ENCODE assay signal across 8 cellular contexts in the genomic region with DNA sequence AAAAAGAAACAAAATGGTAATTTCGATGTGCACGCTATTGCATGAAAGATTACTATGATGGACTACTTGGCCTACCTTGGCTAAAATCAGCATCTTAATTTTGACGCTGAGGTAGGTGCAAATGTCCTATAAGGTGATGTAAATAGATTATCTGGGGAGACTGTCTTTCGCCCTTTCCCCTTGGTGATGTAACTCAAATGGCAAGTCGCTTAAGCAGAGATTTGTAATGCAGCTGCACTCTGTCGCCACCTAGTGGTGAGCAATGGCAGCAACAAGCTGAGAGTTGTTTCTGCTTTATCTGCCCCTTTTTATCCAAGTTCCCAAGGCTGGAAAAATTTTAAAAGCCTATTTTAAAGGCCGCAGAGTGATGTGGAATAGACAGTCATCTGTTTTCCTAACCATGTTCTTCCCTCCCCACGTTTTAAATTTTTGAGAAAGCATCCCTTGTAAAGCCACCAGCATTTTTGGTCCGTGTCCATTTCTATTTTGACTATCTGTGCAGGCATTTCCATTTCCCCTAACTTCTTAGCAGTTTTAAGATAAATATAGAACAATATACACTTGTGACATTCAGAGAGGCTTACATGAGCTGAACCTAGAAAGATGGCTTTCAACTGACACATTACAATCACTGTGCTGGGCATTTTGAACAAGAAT.
DNase-seq lines count a peak whose midpoint lies in the region; ATAC-seq and TF ChIP-seq lines count a peak whose summit lies in the region.

No MANE protein-coding gene starts in this region.

- no peak overlapping the region for H3K4me3 Mint-ChIP-seq in naive thymus-derived CD8-positive, alpha-beta T cell
- no peak overlapping the region for H3K4me3 Mint-ChIP-seq in stimulated activated naive B cell treated with anti-CD40 and anti-IgM and Interleukin-4, amounts not matched to agents 10 μg/mL and 1 μg/mL and 100 μg/mL, for 72 hours

- H3K4me3 ChIP-seq in NT2/D1 (ENCODE audit: insufficient read length, low read depth): no peak overlapping the region
- H3K4me3 ChIP-seq in esophagus muscularis mucosa: no peak overlapping the region

- H3K9ac ChIP-seq in NT2/D1 (ENCODE audit: insufficient read length, low read depth): no peak overlapping the region

- no peak overlapping the region for H3K27ac Mint-ChIP-seq in naive thymus-derived CD8-positive, alpha-beta T cell
- no peak overlapping the region for H3K27ac Mint-ChIP-seq in stimulated activated naive B cell treated with anti-CD40 and anti-IgM and Interleukin-4, amounts not matched to agents 10 μg/mL and 1 μg/mL and 100 μg/mL, for 72 hours

- no peaks in the 10 kb centered on the region for H3K36me3 Mint-ChIP-seq in naive thymus-derived CD8-positive, alpha-beta T cell
- no peaks in the 10 kb centered on the region for H3K36me3 Mint-ChIP-seq in stimulated activated naive B cell treated with anti-CD40 and anti-IgM and Interleukin-4, amounts not matched to agents 10 μg/mL and 1 μg/mL and 100 μg/mL, for 72 hours

- peaks cover 2 to 49% (median 23%) of the 10 kb centered on the region in 5 donors for H3K27me3 Mint-ChIP-seq in naive thymus-derived CD8-positive, alpha-beta T cell
- peaks cover 22 to 30% of the 10 kb centered on the region in 2 donors for H3K27me3 Mint-ChIP-seq in stimulated activated naive B cell treated with anti-CD40 and anti-IgM and Interleukin-4, amounts not matched to agents 10 μg/mL and 1 μg/mL and 100 μg/mL, for 72 hours

- POLR2A ChIA-PET in naive thymus-derived CD8-positive, alpha-beta T cell (lab: Charles Lee): interaction anchor here (0.8 kb wide), 1 partner anchor 593 kb away, joined by 3 read pairs; a partner anchor contains a TSS

- H3K9me3 ChIP-seq in NT2/D1 (ENCODE audit: insufficient read depth, low read length) (no peaks in the 10 kb centered on the region), esophagus muscularis mucosa (no peaks in the 10 kb centered on the region)

- H3K4me1 ChIP-seq in NT2/D1 (ENCODE audit: insufficient read depth, insufficient read length) (no peaks in the 10 kb centered on the region), esophagus muscularis mucosa (peaks cover 15 to 43% (median 38%) of the 10 kb centered on the region in 4 donors)

- peak overlapping the region; percentile 60 to 73 (median 68) for H3K27ac ChIP-seq in esophagus muscularis mucosa (replicated peaks in 1 of 4)

- no peak for TF ChIP-seq POLR2A in esophagus muscularis mucosa (IDR thresholded peaks at IDR 0.05; ENCODE audit: low read depth)

- no peak for TF ChIP-seq EP300 in esophagus muscularis mucosa (IDR thresholded peaks at IDR 0.05)

- H3K36me3 ChIP-seq in NT2/D1 (ENCODE audit: insufficient read depth, insufficient read length, low read length) (no peaks in the 10 kb centered on the region), esophagus muscularis mucosa (peaks cover 0 to 10% (median 0%) of the 10 kb centered on the region in 4 donors)

- H3K27me3 ChIP-seq in NT2/D1 (ENCODE audit: insufficient read depth, insufficient read length) (no peaks in the 10 kb centered on the region), esophagus muscularis mucosa (no peaks in the 10 kb centered on the region)

- no peaks in the 10 kb centered on the region for H3K4me1 Mint-ChIP-seq in naive thymus-derived CD8-positive, alpha-beta T cell
- H3K4me1 Mint-ChIP-seq in stimulated activated naive B cell treated with anti-CD40 and anti-IgM and Interleukin-4, amounts not matched to agents 10 μg/mL and 1 μg/mL and 100 μg/mL, for 72 hours: no peaks in the 10 kb centered on the region

- WGBS in esophagus muscularis mucosa: 31% methylated on average over 9 of the region's 9 CpGs

- intact Hi-C loops in esophagus muscularis mucosa (cut with DNase I): loop anchor here (2.0 to 10.0 kb wide), 2 partner anchors 127 to 203 kb away; a partner anchor contains a TSS

- DNase-seq in AG08396 (ENCODE audit: low spot score) (peak; percentile 76), NT2/D1 (ENCODE audit: low read depth, low spot score) (peak; percentile 63), activated T-cell treated with anti-CD3 and anti-CD28 coated beads for 4 hours (peak; percentile 60), esophagus muscularis mucosa (ENCODE audit: extremely low spot score) (peak; percentile 95)
- DNase-seq in naive thymus-derived CD8-positive, alpha-beta T cell: peak; percentile 37 to 80 (median 60)
- peak; percentile 28 for DNase-seq in stimulated activated naive B cell treated with anti-CD40 and anti-IgM and Interleukin-4, amounts not matched to agents 10 μg/mL and 1 μg/mL and 100 μg/mL, for 72 hours

- ATAC-seq in GM18909 (IDR thresholded peaks at IDR 0.05; ENCODE audit: poor library complexity, unreplicated experiment) (peak; percentile 71), HG03520 (IDR thresholded peaks at IDR 0.05; ENCODE audit: unreplicated experiment) (peak; percentile 58)
- peak; percentile 59 to 62 for ATAC-seq in naive thymus-derived CD8-positive, alpha-beta T cell
- ATAC-seq in stimulated activated naive B cell treated with anti-CD40 and anti-IgM and Interleukin-4, amounts not matched to agents 10 μg/mL and 1 μg/mL and 100 μg/mL, for 72 hours (replicated peaks): peak; percentile 42 to 58

- TF ChIP-seq CTCF in esophagus muscularis mucosa (IDR thresholded peaks at IDR 0.05): peak; percentile 98 to 100 (median 99)

- H3K9me3 Mint-ChIP-seq in naive thymus-derived CD8-positive, alpha-beta T cell: no peaks in the 10 kb centered on the region
- no peaks in the 10 kb centered on the region for H3K9me3 Mint-ChIP-seq in stimulated activated naive B cell treated with anti-CD40 and anti-IgM and Interleukin-4, amounts not matched to agents 10 μg/mL and 1 μg/mL and 100 μg/mL, for 72 hours

Comparison
In these comparisons a context has a peak if more than half of its experiments do, and no peak if none do; other contexts are left out.
1. DNase-seq: peak in every context shown above with its lines; median percentile 95 in esophagus muscularis mucosa; 76 in AG08396; 63 in NT2/D1; 60 in activated T-cell treated with anti-CD3 and anti-CD28 coated beads for 4 hours; 60 in naive thymus-derived CD8-positive, alpha-beta T cell; 28 in stimulated activated naive B cell treated with anti-CD40 and anti-IgM and Interleukin-4, amounts not matched to agents 10 μg/mL and 1 μg/mL and 100 μg/mL, for 72 hours.